8 cellular contexts compared by ENCODE assay signal in genomic region chr5:87780831-87781760, GRCh38.
A peak's percentile ranks its signal among the peaks of the same experiment; 100 is the strongest.
DNase-seq lines count a peak whose midpoint lies in the region; ATAC-seq lines count a peak whose summit lies in the region.

No MANE protein-coding gene starts in this region.

- DNase-seq in C1 segment of cervical spinal cord (lab: John Stamatoyannopoulos, UW): peak in 12 of 14 donors; percentile 31 to 85 (median 68)
- peak; percentile 83 for DNase-seq in NCI-H446 treated with DMSO at 0.1 percent for 48 hours (lab: John Stamatoyannopoulos, UW)
- DNase-seq in cerebellar nuclear complex (lab: John Stamatoyannopoulos, UW): peak; percentile 49 to 91
- peak; percentile 20 for DNase-seq in kidney glomerular epithelial cell (lab: John Stamatoyannopoulos, UW)
- DNase-seq in stimulated activated CD4-positive, alpha-beta T cell treated with anti-CD3 and anti-CD28 coated beads, Interleukin-2, amount 100 ng/mL, for 4 hours (ENCODE audit: low read depth): peak; percentile 61

- ATAC-seq in GM19351 (IDR thresholded peaks at IDR 0.05; ENCODE audit: unreplicated experiment) (peak; percentile 100), HG03442 (IDR thresholded peaks at IDR 0.05; ENCODE audit: unreplicated experiment) (peak; percentile 100)
- ATAC-seq in activated CD4-positive, CD25-positive, alpha-beta regulatory T cell treated with anti-CD3 and anti-CD28 coated beads, Interleukin-2, amount 50 U/mL, for 24 hours: peak; percentile 88 to 96

Comparison
In these comparisons a context has a peak if more than half of its experiments do, and no peak if none do; other contexts are left out.
1. Peak in every context shown above with its lines: DNase-seq and ATAC-seq.
2. DNase-seq: peak in every context shown above with its lines; median percentile 83 in NCI-H446 treated with DMSO at 0.1 percent for 48 hours; 70 in cerebellar nuclear complex; 68 in C1 segment of cervical spinal cord; 61 in stimulated activated CD4-positive, alpha-beta T cell treated with anti-CD3 and anti-CD28 coated beads, Interleukin-2, amount 100 ng/mL, for 4 hours; 20 in kidney glomerular epithelial cell.